9 cellular contexts compared by ENCODE assay signal in the genomic region with DNA sequence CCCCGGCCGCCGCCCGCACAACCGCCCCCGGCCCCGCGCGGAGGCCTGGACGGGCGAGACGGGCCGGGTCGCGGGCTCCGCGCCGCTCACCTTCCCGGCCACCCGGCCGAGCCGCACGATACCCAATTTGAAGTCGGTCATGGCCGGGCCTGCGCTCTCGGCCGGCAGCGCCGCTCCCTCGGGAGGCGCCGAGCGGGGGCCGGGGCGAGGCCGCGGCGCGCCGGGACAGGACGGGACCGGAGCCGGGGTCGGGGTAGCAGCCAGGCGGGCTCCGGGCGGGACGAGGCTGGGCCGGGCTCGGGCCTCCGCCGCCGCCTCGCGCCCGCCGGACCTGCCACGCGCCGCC. TPM values are rescaled to one million over a fixed set of nuclear protein-coding genes. Genes with fewer than 3 reads are reported as not detected.
DNase-seq lines count a peak whose midpoint lies in the region; ATAC-seq and TF ChIP-seq lines count a peak whose summit lies in the region.
"Had no signal": no experiment of that assay in that cellular context is flagged by ENCODE, and none has a peak within 500 bp of the region (broad histone marks: within the 10 kb centered on the region; RNA-seq: fewer than 3 reads in every experiment).

No MANE protein-coding gene starts in this region.

- CTCF ChIA-PET in AG04449 (lab: Yijun Ruan, JAX): interaction anchor here (6.3 kb wide), 1 partner anchor 11 kb away, joined by 91 read pairs; the partner anchor contains the start of gene DPH7

- peaks cover 6% of the 10 kb centered on the region for H3K4me1 Mint-ChIP-seq in activated T-helper 17 cell treated with anti-CD3 and anti-CD28 coated beads, Interleukin-2, amount 50 U/mL, for 72 hours

- no peak overlapping the region for H3K4me2 ChIP-seq in GM23248 (ENCODE audit: unreplicated experiment)

- in situ Hi-C loops in GM23248 (cut with MboI): no loop called here

- no peaks in the 10 kb centered on the region for H3K27me3 Mint-ChIP-seq in activated T-helper 17 cell treated with anti-CD3 and anti-CD28 coated beads, Interleukin-2, amount 50 U/mL, for 72 hours
- H3K27me3 Mint-ChIP-seq: activated naive CD8-positive, alpha-beta T cell had no signal

- H3K79me2 ChIP-seq in GM23248 (ENCODE audit: insufficient read depth): peaks cover 45% of the 10 kb centered on the region

- H3K4me3 Mint-ChIP-seq in activated T-helper 17 cell treated with anti-CD3 and anti-CD28 coated beads, Interleukin-2, amount 50 U/mL, for 72 hours: no peak overlapping the region

- peak overlapping the region; percentile 70 for H3K4me3 ChIP-seq in AG04449 (ENCODE audit: low read depth, low read length)
- peak overlapping the region; percentile 75 for H3K4me3 ChIP-seq in GM23248
- peak overlapping the region; percentile 68 for H3K4me3 ChIP-seq in lower lobe of right lung

- TF ChIP-seq CTCF in AG04449 (IDR thresholded peaks at IDR 0.05; ENCODE audit: insufficient read depth, low read length, missing control alignments) (no peak), lower lobe of right lung (IDR thresholded peaks at IDR 0.05) (no peak)

- no peaks in the 10 kb centered on the region for H3K9me3 Mint-ChIP-seq in activated T-helper 17 cell treated with anti-CD3 and anti-CD28 coated beads, Interleukin-2, amount 50 U/mL, for 72 hours

- peaks cover 42% of the 10 kb centered on the region for H3K36me3 Mint-ChIP-seq in activated T-helper 17 cell treated with anti-CD3 and anti-CD28 coated beads, Interleukin-2, amount 50 U/mL, for 72 hours (ENCODE audit: low read depth)

- WGBS in GM23248 (ENCODE audit: low coverage in 1 of 2, low lambda C conversion rate in 2 of 2, missing lambda C conversion rate in 2 of 2), 2 experiments: 0 to 1% methylated on average over 12 to 47 of the region's 61 CpGs

- H2AFZ ChIP-seq in GM23248: no peak overlapping the region

- H3K4me1 ChIP-seq in GM23248 (ENCODE audit: insufficient read depth): peaks cover 7% of the 10 kb centered on the region; the same call in 1 of the 2 replicates
- peaks cover 30% of the 10 kb centered on the region for H3K4me1 ChIP-seq in lower lobe of right lung

- no peak overlapping the region for H3K27ac Mint-ChIP-seq in activated T-helper 17 cell treated with anti-CD3 and anti-CD28 coated beads, Interleukin-2, amount 50 U/mL, for 72 hours

- H3K9me2 ChIP-seq in GM23248 (ENCODE audit: insufficient read depth): no peaks in the 10 kb centered on the region

- H3K27me3 ChIP-seq in GM23248 (replicated peaks; ENCODE audit: insufficient read depth) (no peaks in the 10 kb centered on the region), lower lobe of right lung (ENCODE audit: low read depth) (no peaks in the 10 kb centered on the region)

- H3K9ac ChIP-seq in GM23248: peak overlapping the region; percentile 78

- intact Hi-C loops in lower lobe of right lung (cut with DNase I): no loop called here

- H3K27ac ChIP-seq in GM23248 (no peak overlapping the region; the same call in 1 of the 2 replicates), lower lobe of right lung (no peak overlapping the region)

- H3K9me3 ChIP-seq in GM23248 (ENCODE audit: low read depth): no peaks in the 10 kb centered on the region
- H3K9me3 ChIP-seq in lower lobe of right lung: no peaks in the 10 kb centered on the region

- H4K20me1 ChIP-seq in GM23248 (ENCODE audit: insufficient read depth): no peaks in the 10 kb centered on the region

- H3K36me3 ChIP-seq in GM23248 (ENCODE audit: low read depth) (peaks cover 17% of the 10 kb centered on the region; the same call in 1 of the 2 replicates), lower lobe of right lung (peaks cover 27% of the 10 kb centered on the region)

- ATAC-seq in activated T-helper 17 cell treated with anti-CD3 and anti-CD28 coated beads, Interleukin-2, amount 50 U/mL, for 72 hours (replicated peaks): peak; percentile 47
- no peak for ATAC-seq in lower lobe of right lung
- no peak for ATAC-seq in GM18520 (IDR thresholded peaks at IDR 0.05; ENCODE audit: unreplicated experiment)
- ATAC-seq in HG02759 (IDR thresholded peaks at IDR 0.05; ENCODE audit: unreplicated experiment): no peak

- POLR2A ChIA-PET in AG04449 (lab: Yijun Ruan, JAX): no interaction called here

- no peaks in the 10 kb centered on the region for H3F3A ChIP-seq in GM23248 (ENCODE audit: insufficient read depth)

- DNase-seq in AG04449 (ENCODE audit: low read depth, low spot score): no peak
- no peak for DNase-seq in GM23248
- DNase-seq in lower lobe of right lung: no peak
- DNase-seq in NCI-H2029 (lab: John Stamatoyannopoulos, UW): no peak
- DNase-seq in activated CD4-positive, alpha-beta T cell treated with anti-CD3 and anti-CD28 coated beads, Interleukin-2, amount 50 U/mL, for 1 hour: no peak

RNA-seq across cellular contexts. Expression of gene ZMYND19, which starts 0.2 kb away (rescaled TPM):
- 29.6 and 35.0 TPM in 2 replicates for total RNA-seq in GM23248 (2014; rRNA removed; shearing (Covaris generic))
- 6.1 and 11.6 TPM in 2 replicates for polyA plus RNA-seq in GM23248 (2016; fragmentation: Nextera tagmentation; extraction: Ambion mirVana)
- 10 to 100 TPM; 27.2 to 43.6 TPM for total RNA-seq in activated T-helper 17 cell treated with anti-CD3 and anti-CD28 coated beads, Interleukin-2, amount 50 U/mL, for 72 hours
- 15.2 TPM for total RNA-seq in lower lobe of right lung

RNA-seq across cellular contexts. Expression of gene DPH7, which starts 11.4 kb away (rescaled TPM):
- total RNA-seq in GM23248 (2014; rRNA removed; shearing (Covaris generic)): 27.0 and 32.6 TPM in 2 replicates
- 24.1 and 26.7 TPM in 2 replicates for polyA plus RNA-seq in GM23248 (2016; fragmentation: Nextera tagmentation; extraction: Ambion mirVana)
- total RNA-seq in activated T-helper 17 cell treated with anti-CD3 and anti-CD28 coated beads, Interleukin-2, amount 50 U/mL, for 72 hours: 10 to 100 TPM; 26.7 to 35.5 TPM
- total RNA-seq in lower lobe of right lung: 28.4 TPM

RNA-seq across cellular contexts. Expression of gene ARRDC1, which starts 15.4 kb away (rescaled TPM):
- total RNA-seq in GM23248 (2014; rRNA removed; shearing (Covaris generic)): 26.9 and 37.1 TPM in 2 replicates
- polyA plus RNA-seq in GM23248 (2016; fragmentation: Nextera tagmentation; extraction: Ambion mirVana): 21.0 and 22.0 TPM in 2 replicates
- total RNA-seq in activated T-helper 17 cell treated with anti-CD3 and anti-CD28 coated beads, Interleukin-2, amount 50 U/mL, for 72 hours: 10 to 100 TPM; 39.0 to 43.0 TPM
- 71.0 TPM for total RNA-seq in lower lobe of right lung

RNA-seq across cellular contexts. Expression of gene EHMT1, which starts 28.7 kb away (rescaled TPM):
- 26.8 and 43.6 TPM in 2 replicates for total RNA-seq in GM23248 (2014; rRNA removed; shearing (Covaris generic))
- polyA plus RNA-seq in GM23248 (2016; fragmentation: Nextera tagmentation; extraction: Ambion mirVana): 31.0 and 33.7 TPM in 2 replicates
- 10 to 100 TPM; 77.2 to 77.8 TPM for total RNA-seq in activated T-helper 17 cell treated with anti-CD3 and anti-CD28 coated beads, Interleukin-2, amount 50 U/mL, for 72 hours
- total RNA-seq in lower lobe of right lung: 73.5 TPM

RNA-seq across cellular contexts. Expression of gene MRPL41, which starts 38.4 kb away (rescaled TPM):
- total RNA-seq in GM23248 (2014; rRNA removed; shearing (Covaris generic)): 28.7 and 42.9 TPM in 2 replicates
- 97.6 and 99.8 TPM in 2 replicates for polyA plus RNA-seq in GM23248 (2016; fragmentation: Nextera tagmentation; extraction: Ambion mirVana)
- total RNA-seq in activated T-helper 17 cell treated with anti-CD3 and anti-CD28 coated beads, Interleukin-2, amount 50 U/mL, for 72 hours: 10 to 100 TPM; 23.3 to 45.5 TPM
- total RNA-seq in lower lobe of right lung: 44.6 TPM
